ENCODE assay signal across 8 cellular contexts in genomic region chr11:12410006-12410728, GRCh38. TPM values are rescaled to one million over a fixed set of nuclear protein-coding genes. Genes with fewer than 3 reads are reported as not detected.
DNase-seq lines count a peak whose midpoint lies in the region; ATAC-seq, FAIRE-seq and TF ChIP-seq lines count a peak whose summit lies in the region.
"Had no signal": no experiment of that assay in that cellular context is flagged by ENCODE, and none has a peak within 500 bp of the region (broad histone marks: within the 10 kb centered on the region; RNA-seq: fewer than 3 reads in every experiment).

No MANE protein-coding gene starts in this region.

- CTCF ChIA-PET in HCT116 (lab: Charles Lee): interaction anchor here (1.1 to 2.9 kb wide), 3 partner anchors 79 to 554 kb away, joined by 3 to 15 read pairs (median 4); no protein-coding TSS in a partner anchor

- BruUV-seq in HCT116 (replicated peaks; lab: Mats Ljungman, UMichigan): no TSS peak

- H3K27me3 ChIP-seq in HCT116 (ENCODE audit: insufficient read depth, low read length) (no peaks in the 10 kb centered on the region), heart right ventricle (no peaks in the 10 kb centered on the region), skeletal muscle satellite cell (ENCODE audit: control insufficient read depth, insufficient read depth, low read length) (no peaks in the 10 kb centered on the region)

- TF ChIP-seq POLR2A in HCT116 (IDR thresholded peaks at IDR 0.05; ENCODE audit: borderline replicate concordance, extremely low read depth, insufficient read depth, insufficient read length): no peak

- RAD21 ChIA-PET in HCT116 (lab: Charles Lee; ENCODE audit: low non-redundant PET in 1 of 2, low total read pairs in 2 of 2, uncharacterized antibody in 2 of 2, unreplicated experiment in 2 of 2): interaction anchor here in 1 of 2 experiments (1.0 to 1.8 kb wide), 2 partner anchors 189 to 478 kb away, joined by 3 to 5 read pairs; no protein-coding TSS in a partner anchor

- H3K4me2 ChIP-seq in HCT116 (ENCODE audit: low read length): no peak overlapping the region
- H3K4me2 ChIP-seq in skeletal muscle satellite cell (ENCODE audit: low read length): peak overlapping the region; percentile 57

- TF ChIP-seq CTCF in HCT116 (IDR thresholded peaks at IDR 0.05 in 2 of 3, conservative IDR thresholded peaks at IDR 0.05 in 1 of 3; ENCODE audit: borderline replicate concordance in 1 of 3, insufficient read depth in 1 of 3, low read depth in 2 of 3, low read length in 2 of 3) (peak; percentile 36 to 43 (median 43); a peak in 4 of 6 replicates), heart right ventricle (IDR thresholded peaks at IDR 0.05) (peak in 5 of 9 donors; percentile 15 to 35 (median 25))

- H3K27ac ChIP-seq in HCT116 (ENCODE audit: low read depth, low read length) (no peak overlapping the region), heart right ventricle (peak overlapping the region in 6 of 10 donors; percentile 13 to 65 (median 38))

- ATAC-seq in HCT116: peak; percentile 59
- peak; percentile 21 for ATAC-seq in SK-N-SH treated with all-trans-retinoic acid at 6 μM for 48 hours
- ATAC-seq in heart right ventricle: peak in 7 of 8 donors; percentile 21 to 51 (median 29)
- no peak for ATAC-seq in GM21447 (IDR thresholded peaks at IDR 0.05; ENCODE audit: unreplicated experiment)
- ATAC-seq in HG03432 (IDR thresholded peaks at IDR 0.05; ENCODE audit: unreplicated experiment): no peak
- ATAC-seq: activated CD4-positive, CD25-positive, alpha-beta regulatory T cell treated with anti-CD3 and anti-CD28 coated beads, Interleukin-2, amount 50 U/mL, for 24 hours had no signal

- H3K9me3 ChIP-seq in HCT116 (ENCODE audit: control insufficient read depth in 1 of 2, insufficient read depth in 1 of 2, low read depth in 1 of 2, low read length in 2 of 2) (no peaks in the 10 kb centered on the region), heart right ventricle (peaks cover 0 to 8% (median 0%) of the 10 kb centered on the region in 11 donors), skeletal muscle satellite cell (replicated peaks; ENCODE audit: low read length) (no peaks in the 10 kb centered on the region)

- WGBS in heart right ventricle, 2 donors: 32 to 46% methylated on average over 10 of the region's 10 CpGs

- intact Hi-C loops in HCT116 (cut with micrococcal nuclease) (loop anchor here (1.0 to 5.0 kb wide), 3 partner anchors 79 to 282 kb away; partner anchors contain the start of gene TEAD1), heart right ventricle (cut with DNase I) (loop anchor here in 9 of 10 donors (2.0 to 10.0 kb wide), 12 partner anchors 72 to 482 kb away; partner anchors contain the start of gene TEAD1 (in 4 of the 9))

- H3K4me3 ChIP-seq in HCT116 (replicated peaks in 1 of 2; ENCODE audit: low read depth in 1 of 2, low read length in 2 of 2) (no peak overlapping the region), heart right ventricle (no peak overlapping the region), skeletal muscle satellite cell (ENCODE audit: low read length) (peak overlapping the region; percentile 22)

- H2AFZ ChIP-seq in HCT116 (ENCODE audit: low read depth, low read length, poor library complexity, severe bottlenecking): no peak overlapping the region

- POLR2A ChIA-PET in HCT116 (lab: Charles Lee): no interaction called here

- peak; percentile 63 for TF ChIP-seq RAD21 in HCT116 (IDR thresholded peaks at IDR 0.05; ENCODE audit: low read depth)

- no peaks in the 10 kb centered on the region for H3K9me2 ChIP-seq in HCT116 (ENCODE audit: insufficient read depth)

- peaks cover 5 to 16% of the 10 kb centered on the region in 2 experiments; a peak in 3 of 4 replicates for H3K4me1 ChIP-seq in HCT116 (ENCODE audit: control insufficient read depth in 1 of 2, insufficient read depth in 2 of 2, low read length in 2 of 2)
- H3K4me1 ChIP-seq in heart right ventricle: peaks cover 3 to 79% (median 53%) of the 10 kb centered on the region in 9 donors
- peaks cover 49% of the 10 kb centered on the region for H3K4me1 ChIP-seq in skeletal muscle satellite cell (ENCODE audit: control insufficient read depth, insufficient read depth, low read length)

- H3K9ac ChIP-seq in HCT116 (ENCODE audit: low read length): no peak overlapping the region
- H3K9ac ChIP-seq in skeletal muscle satellite cell (ENCODE audit: low read depth, low read length): peak overlapping the region; percentile 48

- DNase-seq in HCT116 (ENCODE audit: low read depth, low spot score) (no peak), heart right ventricle (no peak), urothelium cell line (ENCODE audit: low spot score) (no peak)

- H3K36me3 ChIP-seq in HCT116 (ENCODE audit: control insufficient read depth in 1 of 2, insufficient read depth in 2 of 2, low read length in 2 of 2) (no peaks in the 10 kb centered on the region), heart right ventricle (no peaks in the 10 kb centered on the region), skeletal muscle satellite cell (ENCODE audit: insufficient read depth, low read length) (no peaks in the 10 kb centered on the region)

- H4K20me1 ChIP-seq in HCT116 (ENCODE audit: insufficient read depth): no peaks in the 10 kb centered on the region

- no peak for FAIRE-seq in urothelium cell line (lab: Jason Lieb, UNC)

- H3K79me2 ChIP-seq in HCT116 (ENCODE audit: insufficient read depth, low read length): no peaks in the 10 kb centered on the region

TF ChIP-seq in HCT116, 20 proteins besides CTCF, POLR2A, EP300 and RAD21:
- TF ChIP-seq ZFX (IDR thresholded peaks at IDR 0.05) (no peak), YY1 (IDR thresholded peaks at IDR 0.05; ENCODE audit: extremely low read depth, insufficient replicate concordance, low read depth, low read length) (no peak), TCF7L2 (IDR thresholded peaks at IDR 0.05; ENCODE audit: borderline replicate concordance, extremely low read depth, insufficient read depth, insufficient read length) (no peak), ELF1 (IDR thresholded peaks at IDR 0.05; ENCODE audit: borderline replicate concordance, low read depth) (no peak), SP1 (IDR thresholded peaks at IDR 0.05; ENCODE audit: low read depth) (no peak), MAX (IDR thresholded peaks at IDR 0.05) (no peak), SIN3A (IDR thresholded peaks at IDR 0.05; ENCODE audit: low read depth) (no peak), EGR1 (IDR thresholded peaks at IDR 0.05; ENCODE audit: low read depth) (no peak), CEBPB (IDR thresholded peaks at IDR 0.05; ENCODE audit: low read depth) (no peak), CBX3 (IDR thresholded peaks at IDR 0.05; ENCODE audit: low read depth) (no peak), EZH2 (IDR thresholded peaks at IDR 0.05) (no peak), ZNF274 (IDR thresholded peaks at IDR 0.05; ENCODE audit: low read depth, low read length) (no peak), EZH2phosphoT487 (IDR thresholded peaks at IDR 0.05; ENCODE audit: borderline replicate concordance) (no peak)
TF ChIP-seq in HCT116: peak in this region for 0.

TF ChIP-seq in SK-N-SH treated with all-trans-retinoic acid at 6 μM for 48 hours, 23 proteins besides CTCF, POLR2A, EP300 and RAD21 (continues in another document):
- TF ChIP-seq ARNTL (CRISPR knock-in tag; IDR thresholded peaks at IDR 0.05; ENCODE audit: borderline replicate concordance, low read depth): no peak
- TF ChIP-seq TCF4 (CRISPR knock-in tag; IDR thresholded peaks at IDR 0.05; ENCODE audit: borderline replicate concordance): no peak
- TF ChIP-seq GLIS3 (CRISPR knock-in tag; IDR thresholded peaks at IDR 0.05): no peak
- no peak for TF ChIP-seq ZNF8 (CRISPR knock-in tag; IDR thresholded peaks at IDR 0.05)
- no peak for TF ChIP-seq TSHZ2 (CRISPR knock-in tag; IDR thresholded peaks at IDR 0.05)
- TF ChIP-seq ZNF70 (CRISPR knock-in tag; IDR thresholded peaks at IDR 0.05): no peak
- TF ChIP-seq SNAI2 (CRISPR knock-in tag; IDR thresholded peaks at IDR 0.05): no peak
- no peak for TF ChIP-seq TOX (CRISPR knock-in tag; IDR thresholded peaks at IDR 0.05; ENCODE audit: borderline replicate concordance)
- TF ChIP-seq ESRRG (CRISPR knock-in tag; IDR thresholded peaks at IDR 0.05): no peak
- TF ChIP-seq RARB (CRISPR knock-in tag; IDR thresholded peaks at IDR 0.05): no peak
- no peak for TF ChIP-seq BACH2 (CRISPR knock-in tag; IDR thresholded peaks at IDR 0.05; ENCODE audit: borderline replicate concordance)
- no peak for TF ChIP-seq ZC3H10 (CRISPR knock-in tag; IDR thresholded peaks at IDR 0.05)
- no peak for TF ChIP-seq ZFP30 (CRISPR knock-in tag; IDR thresholded peaks at IDR 0.05)
- no peak for TF ChIP-seq ZFP3 (CRISPR knock-in tag; IDR thresholded peaks at IDR 0.05)

RNA-seq across cellular contexts. Expression of gene PARVA, which starts 32.8 kb away (rescaled TPM):
- total RNA-seq in HCT116 (2021; ENCODE audit: unreplicated experiment) (18.4 TPM), heart right ventricle (10 to 100 TPM; 57.7 to 84.8 (median 68.6) TPM)
- 9.7 and 12.0 TPM in 2 replicates for polyA plus RNA-seq in HCT116 (2012)
- 10 to 100 TPM; 20.1 to 33.6 TPM for polyA plus RNA-seq in heart right ventricle
- total RNA-seq in skeletal muscle satellite cell (2012; rRNA removed): 21.3 and 27.5 TPM in 2 replicates

Comparison
In these comparisons a context has a peak if more than half of its experiments do, and no peak if none do; other contexts are left out.
1. ATAC-seq: peak in HCT116 (single experiment), SK-N-SH treated with all-trans-retinoic acid at 6 μM for 48 hours (single experiment) and heart right ventricle (7 of 8); none in GM21447 (single experiment) and HG03432 (single experiment).